13 cellular contexts compared by ENCODE assay signal in genomic region chr15:89118481-89118989, GRCh38. TPM values are rescaled to one million over a fixed set of nuclear protein-coding genes. Genes with fewer than 3 reads are reported as not detected.
A peak's percentile ranks its signal among the peaks of the same experiment; 100 is the strongest.
DNase-seq lines count a peak whose midpoint lies in the region; ATAC-seq, FAIRE-seq and TF ChIP-seq lines count a peak whose summit lies in the region.
"Had no signal": no experiment of that assay in that cellular context is flagged by ENCODE, and none has a peak within 500 bp of the region (broad histone marks: within the 10 kb centered on the region; RNA-seq: fewer than 3 reads in every experiment).

No MANE protein-coding gene starts in this region.

- POLR2A ChIA-PET in HepG2 (lab: Yijun Ruan, JAX) = interaction anchor here (2.0 to 2.3 kb wide), 3 partner anchors 10 to 30 kb away, joined by 6 to 11 read pairs (median 6); partner anchors contain the start of gene ABHD2

- no peak overlapping the region for H2BK120ac ChIP-seq in mesendoderm (ENCODE audit: low read depth, low read length)

- ATAC-seq in HepG2 = no peak

- in situ Hi-C loops in HepG2 (cut with HindIII; ENCODE audit: extremely low pct_ligation_motif_present, low pct_unique_long_range_greater_than_20kb) = no loop called here

- H3K79me2 ChIP-seq in MM.1S (ENCODE audit: low read length) = peaks cover 72% of the 10 kb centered on the region
- peaks cover 2% of the 10 kb centered on the region for H3K79me2 ChIP-seq in HepG2 (ENCODE audit: insufficient read depth, low read length)
- H3K79me2 ChIP-seq in mesendoderm (ENCODE audit: control insufficient read depth, insufficient read depth, low read length) = no peaks in the 10 kb centered on the region

- H3K4me2 ChIP-seq in MM.1S (ENCODE audit: low read depth, low read length) = 0 out of 2 replicates have a peak overlapping the region, but pooled peaks have one; percentile 7
- H3K4me2 ChIP-seq in HepG2 (ENCODE audit: low read depth, low read length) = no peak overlapping the region
- H3K4me2 ChIP-seq in mesendoderm (ENCODE audit: low read length) = no peak overlapping the region

- FAIRE-seq in HepG2 (lab: Jason Lieb, UNC) (no peak), kidney (lab: Jason Lieb, UNC) (no peak)

- no peak overlapping the region for H2BK15ac ChIP-seq in mesendoderm (replicated peaks; ENCODE audit: low read depth)

- no peak overlapping the region for H4K5ac ChIP-seq in mesendoderm (ENCODE audit: low read length)

- H4K20me1 ChIP-seq in MM.1S (ENCODE audit: insufficient read depth, low read length) (no peaks in the 10 kb centered on the region), HepG2 (ENCODE audit: insufficient read depth, low read length) (no peaks in the 10 kb centered on the region)

- no TSS peak for BruUV-seq in HepG2 (replicated peaks; lab: Mats Ljungman, UMichigan)

- no peaks in the 10 kb centered on the region for H3K9me3 ChIP-seq in MM.1S (replicated peaks; ENCODE audit: insufficient read depth, low read length)
- no peaks in the 10 kb centered on the region for H3K9me3 ChIP-seq in HepG2 (ENCODE audit: low read length)
- no peaks in the 10 kb centered on the region for H3K9me3 ChIP-seq in stomach smooth muscle (ENCODE audit: control insufficient read depth in 2 of 2, low read length in 2 of 2)
- H3K9me3 ChIP-seq in kidney (ENCODE audit: control insufficient read depth in 1 of 2, low read length in 2 of 2) = no peaks in the 10 kb centered on the region
- H3K9me3 ChIP-seq: testis had no signal

- DNase-seq in MM.1S (no peak), HepG2 (ENCODE audit: low spot score) (no peak), mesendoderm (no peak), T-helper 1 cell (no peak), GM19240 (ENCODE audit: insufficient read length, low spot score) (no peak), kidney (no peak)
- DNase-seq: activated T-cell treated with anti-CD3 and anti-CD28 coated beads, Interleukin-2, amount 50 U/mL, for 72 hours; midbrain; NCI-H2081; retina; testis had no signal

- no peak overlapping the region for H2AK5ac ChIP-seq in mesendoderm (ENCODE audit: low read length)

- no peak overlapping the region for H3K4ac ChIP-seq in mesendoderm (ENCODE audit: low read depth, low read length)

- H3K56ac ChIP-seq in mesendoderm (ENCODE audit: low read length) = no peak overlapping the region

- peak overlapping the region; percentile 98; the same call in 1 of the 2 replicates for H3K27ac ChIP-seq in MM.1S (ENCODE audit: low read length)
- H3K27ac ChIP-seq in angular gyrus (ENCODE audit: low read depth, low read length) = peak overlapping the region; percentile 54
- peak overlapping the region; percentile 90 for H3K27ac ChIP-seq in HepG2 (ENCODE audit: extremely low read length, insufficient read depth, low read length)
- peak overlapping the region; percentile 79 for H3K27ac ChIP-seq in stomach smooth muscle (ENCODE audit: low read length)
- no peak overlapping the region for H3K27ac ChIP-seq in mesendoderm (ENCODE audit: low read depth, low read length)
- H3K27ac ChIP-seq in kidney (ENCODE audit: low read depth in 2 of 2, low read length in 2 of 2) = no peak overlapping the region
- H3K27ac ChIP-seq: testis had no signal

- H2AFZ ChIP-seq in MM.1S (ENCODE audit: low read length) (no peak overlapping the region), HepG2 (ENCODE audit: low read length) (no peak overlapping the region)

- CTCF ChIA-PET in HepG2 (lab: Yijun Ruan, JAX; ENCODE audit: low intra/inter-chr PET ratio, low total read pairs) = no interaction called here

- no peaks in the 10 kb centered on the region for H3K79me1 ChIP-seq in mesendoderm (ENCODE audit: low read length)

- H3K18ac ChIP-seq in mesendoderm (ENCODE audit: low read length) = no peak overlapping the region

- H3K23ac ChIP-seq in mesendoderm (ENCODE audit: low read length) = no peak overlapping the region

- 98% methylated on average over 2 of the region's 2 CpGs for WGBS in HepG2 (ENCODE audit: low lambda C conversion rate)
- no CpG with 5 or more reads among the region's 2 CpGs for whole genome bisulfite sequencing in mesendoderm (ENCODE audit: extremely low coverage, insufficient coverage, low lambda C conversion rate)

- no peak overlapping the region for H2BK5ac ChIP-seq in mesendoderm (ENCODE audit: low read length)

- intact Hi-C loops in HepG2 (cut with micrococcal nuclease; ENCODE audit: unreplicated experiment) (no loop called here), kidney (cut with DNase I) (no loop called here)

- H3F3A ChIP-seq in MM.1S (ENCODE audit: insufficient read depth, low read length) = peaks cover 51% of the 10 kb centered on the region

- no peak overlapping the region for H4K8ac ChIP-seq in mesendoderm (ENCODE audit: low read depth, low read length)

- H3K27me3 ChIP-seq in MM.1S (replicated peaks; ENCODE audit: insufficient read depth, low read length) (no peaks in the 10 kb centered on the region), HepG2 (ENCODE audit: control insufficient read depth in 1 of 2, insufficient read depth in 2 of 2, low read length in 2 of 2) (no peaks in the 10 kb centered on the region), stomach smooth muscle (ENCODE audit: control insufficient read depth in 1 of 2, insufficient read depth in 2 of 2, low read length in 2 of 2) (no peaks in the 10 kb centered on the region), mesendoderm (ENCODE audit: insufficient read depth, low read length, poor library complexity) (no peaks in the 10 kb centered on the region)
- H3K27me3 ChIP-seq: testis had no signal

- H3K9ac ChIP-seq in MM.1S (ENCODE audit: low read length) (no peak overlapping the region), HepG2 (ENCODE audit: insufficient read depth, low read depth, low read length) (no peak overlapping the region), stomach smooth muscle (ENCODE audit: low read length in 2 of 2) (no peak overlapping the region), mesendoderm (ENCODE audit: low read length) (no peak overlapping the region), kidney (ENCODE audit: low read length in 2 of 2) (no peak overlapping the region)

- TF ChIP-seq RAD21 in HepG2 (CRISPR knock-in tag; IDR thresholded peaks at IDR 0.05) = no peak

- H3K36me3 ChIP-seq in MM.1S (replicated peaks; ENCODE audit: insufficient read depth, low read length) (peaks cover 5% of the 10 kb centered on the region), HepG2 (replicated peaks in 1 of 2; ENCODE audit: control insufficient read depth in 1 of 2, insufficient read depth in 2 of 2, low read length in 2 of 2) (peaks cover 3 to 36% of the 10 kb centered on the region in 2 experiments), stomach smooth muscle (ENCODE audit: control insufficient read depth in 2 of 2, insufficient read depth in 2 of 2, low read length in 2 of 2) (peaks cover 15% of the 10 kb centered on the region in 2 donors), mesendoderm (ENCODE audit: control insufficient read depth, insufficient read depth, low read length) (no peaks in the 10 kb centered on the region), kidney (ENCODE audit: control insufficient read depth in 1 of 2, insufficient read depth in 2 of 2, low read length in 2 of 2) (peaks cover 5 to 10% of the 10 kb centered on the region in 2 donors)

- no peaks in the 10 kb centered on the region for H3K9me2 ChIP-seq in MM.1S (replicated peaks; ENCODE audit: insufficient read depth, low read length)

- TF ChIP-seq CTCF in MM.1S (IDR thresholded peaks at IDR 0.05; ENCODE audit: low read length) (no peak), HepG2 (CRISPR knock-in tag; IDR thresholded peaks at IDR 0.05) (no peak), kidney (IDR thresholded peaks at IDR 0.05; ENCODE audit: borderline replicate concordance, extremely low read depth, insufficient read depth) (no peak)

- peaks cover 83% of the 10 kb centered on the region for H3K4me1 ChIP-seq in MM.1S (ENCODE audit: low read length)
- peaks cover 96% of the 10 kb centered on the region for H3K4me1 ChIP-seq in HepG2 (ENCODE audit: insufficient read depth, low read length)
- H3K4me1 ChIP-seq in stomach smooth muscle (ENCODE audit: control insufficient read depth, insufficient read depth, low read length) = peaks cover 41% of the 10 kb centered on the region
- H3K4me1 ChIP-seq in mesendoderm (ENCODE audit: control insufficient read depth, low read depth, low read length) = peaks cover 5% of the 10 kb centered on the region
- H3K4me1 ChIP-seq in kidney (ENCODE audit: control insufficient read depth in 1 of 2, insufficient read depth in 1 of 2, low read depth in 1 of 2, low read length in 2 of 2) = peaks cover 0 to 2% of the 10 kb centered on the region in 2 donors

- no peak for TF ChIP-seq EP300 in HepG2 (IDR thresholded peaks at IDR 0.05; ENCODE audit: low read depth in 2 of 2, low read length in 2 of 2)
- no peak for TF ChIP-seq EP300 in HepG2 (CRISPR knock-in tag; IDR thresholded peaks at IDR 0.05; ENCODE audit: borderline replicate concordance)

- H3K4me3 ChIP-seq in MM.1S (ENCODE audit: low read length) = no peak overlapping the region
- H3K4me3 ChIP-seq in HepG2 (replicated peaks in 1 of 3; ENCODE audit: insufficient read depth in 1 of 3, low read depth in 2 of 3, low read length in 3 of 3) = no peak overlapping the region
- no peak overlapping the region for H3K4me3 ChIP-seq in stomach smooth muscle (ENCODE audit: low read length in 2 of 2)
- H3K4me3 ChIP-seq in mesendoderm (ENCODE audit: low read length) = no peak overlapping the region
- H3K4me3 ChIP-seq in kidney (ENCODE audit: low read length in 2 of 2) = no peak overlapping the region
- H3K4me3 ChIP-seq: testis had no signal

- no peak for TF ChIP-seq POLR2A in HepG2 (IDR thresholded peaks at IDR 0.05; ENCODE audit: insufficient read depth in 1 of 2, low read depth in 2 of 2, low read length in 2 of 2)

RNA-seq across cellular contexts. Expression of gene ABHD2, which starts 30.3 kb away (rescaled TPM):
- 12.2 and 22.4 TPM in 2 replicates for total RNA-seq in HepG2 (2016; rRNA removed; fragmentation: Illumina TruSeq; extraction: Trizol)
- total RNA-seq in HepG2 (2016; cell fraction: cytosol; rRNA removed; fragmentation: Illumina TruSeq; extraction: Trizol; ENCODE audit: low read depth) = 15.9 and 19.0 TPM in 2 replicates
- 10.3 and 18.8 TPM in 2 replicates for total RNA-seq in HepG2 (2016; cell fraction: insoluble cytoplasmic fraction; rRNA removed; fragmentation: Illumina TruSeq; extraction: Trizol)
- 6.0 and 7.4 TPM in 2 replicates for total RNA-seq in HepG2 (2016; cell fraction: membrane; rRNA removed; fragmentation: Illumina TruSeq; extraction: Trizol)
- total RNA-seq in HepG2 (2016; cell fraction: nucleus; rRNA removed; fragmentation: Illumina TruSeq; extraction: Trizol) = 23.2 and 26.5 TPM in 2 replicates
- polyA plus RNA-seq in HepG2 (2011; rRNA removed) = 14.8 and 16.9 TPM in 2 replicates
- polyA plus RNA-seq in HepG2 (2011; cell fraction: cytosol; rRNA removed) = 11.8 and 13.6 TPM in 2 replicates
- 11.3 and 12.7 TPM in 2 replicates for polyA plus RNA-seq in HepG2 (2011; cell fraction: nucleus; rRNA removed)
- 11.9 and 13.1 TPM in 2 replicates for polyA plus RNA-seq in HepG2 (2012)
- polyA plus RNA-seq in HepG2 (2016; cell fraction: cytosol; fragmentation: Illumina TruSeq; extraction: Trizol; ENCODE audit: low read depth) = 0.63 and 1.1 TPM in 2 replicates
- polyA plus RNA-seq in HepG2 (2016; cell fraction: insoluble cytoplasmic fraction; fragmentation: Illumina TruSeq; extraction: Trizol; ENCODE audit: low read depth) = 5.3 and 6.4 TPM in 2 replicates
- 0.93 and 1.0 TPM in 2 replicates for polyA plus RNA-seq in HepG2 (2016; cell fraction: membrane; fragmentation: Illumina TruSeq; extraction: Trizol; ENCODE audit: low read depth)
- 12.2 and 14.4 TPM in 2 replicates for polyA plus RNA-seq in HepG2 (2016; cell fraction: nucleus; fragmentation: Illumina TruSeq; extraction: Trizol; ENCODE audit: insufficient read depth, low read depth)
- 91.3 and 104 TPM in 2 replicates for polyA minus RNA-seq in HepG2 (2011; rRNA and poly(A)+ RNA removed; ENCODE audit: low replicate concordance)
- polyA minus RNA-seq in HepG2 (2011; cell fraction: cytosol; rRNA and poly(A)+ RNA removed) = 14.3 and 22.4 TPM in 2 replicates
- 20.5 and 26.2 TPM in 2 replicates for polyA minus RNA-seq in HepG2 (2011; cell fraction: nucleus; rRNA and poly(A)+ RNA removed)
- 7.2 TPM for polyA plus RNA-seq in mesendoderm (2013, experiment 1 of 2)
- polyA plus RNA-seq in mesendoderm (2013, experiment 2 of 2) = 7.6 TPM
- total RNA-seq in kidney = 123 TPM
- 13.3 TPM for polyA plus RNA-seq in kidney (ENCODE audit: insufficient read depth, low read depth, low replicate concordance)

Comparison
In these comparisons a context has a peak if more than half of its experiments do, and no peak if none do; other contexts are left out.
1. H3K27ac ChIP-seq: peak in MM.1S (single experiment), angular gyrus (single experiment), HepG2 (single experiment) and stomach smooth muscle (single experiment); none in mesendoderm (single experiment) and kidney (0 of 2).